In genomic region chrX:24694825-24695224, GRCh38 we compare ENCODE assay signal across 10 cellular contexts. TPM values are rescaled to one million over a fixed set of nuclear protein-coding genes. Genes with fewer than 3 reads are reported as not detected.
DNase-seq lines count a peak whose midpoint lies in the region; ATAC-seq, FAIRE-seq and TF ChIP-seq lines count a peak whose summit lies in the region.
"Had no signal": no experiment of that assay in that cellular context is flagged by ENCODE, and none has a peak within 500 bp of the region (broad histone marks: within the 10 kb centered on the region; RNA-seq: fewer than 3 reads in every experiment).

No MANE protein-coding gene starts in this region.

- no peaks in the 10 kb centered on the region for H3K9me3 Mint-ChIP-seq in stimulated activated naive CD8-positive, alpha-beta T cell treated with anti-CD3 and anti-CD28 coated beads, Interleukin-15, Interleukin-2, amounts not matched to agents 100 ng/mL and 50 ng/mL, for 24 hours

- FAIRE-seq in kidney (lab: Jason Lieb, UNC), result no peak

- no peak for ATAC-seq in stimulated activated naive CD8-positive, alpha-beta T cell treated with anti-CD3 and anti-CD28 coated beads, Interleukin-15, Interleukin-2, amounts not matched to agents 100 U/mL and 50 U/mL, for 24 hours
- ATAC-seq in T-helper 17 cell (no peak), GM18858 (IDR thresholded peaks at IDR 0.05; ENCODE audit: unreplicated experiment) (no peak), GM18867 (IDR thresholded peaks at IDR 0.05; ENCODE audit: unreplicated experiment) (no peak)

- peak overlapping the region in 1 of 2 donors; percentile 51 for H3K9ac ChIP-seq in kidney (ENCODE audit: low read length in 2 of 2)

- H3K4me3 Mint-ChIP-seq in stimulated activated naive CD8-positive, alpha-beta T cell treated with anti-CD3 and anti-CD28 coated beads, Interleukin-15, Interleukin-2, amounts not matched to agents 100 ng/mL and 50 ng/mL, for 24 hours, result peak overlapping the region; percentile 90
- peak overlapping the region; percentile 91 for H3K4me3 Mint-ChIP-seq in T-helper 17 cell

- no peak for DNase-seq in stimulated activated naive CD8-positive, alpha-beta T cell treated with anti-CD3 and anti-CD28 coated beads, Interleukin-15, Interleukin-2, amounts not matched to agents 100 U/mL and 50 U/mL, for 24 hours
- DNase-seq in T-helper 17 cell (no peak), fibroblast of the aortic adventitia (ENCODE audit: low read depth) (peak; percentile 4), CD1c-positive myeloid dendritic cell (ENCODE audit: extremely low spot score) (no peak), kidney (no peak)

- H3K4me1 ChIP-seq in kidney (ENCODE audit: control insufficient read depth in 1 of 2, insufficient read depth in 1 of 2, low read depth in 1 of 2, low read length in 2 of 2), result no peaks in the 10 kb centered on the region
- H3K4me1 ChIP-seq: prostate gland had no signal

- TF ChIP-seq CTCF in fibroblast of the aortic adventitia (IDR thresholded peaks at IDR 0.05; ENCODE audit: insufficient read depth, low read length) (no peak), kidney (IDR thresholded peaks at IDR 0.05; ENCODE audit: borderline replicate concordance, extremely low read depth, insufficient read depth) (no peak)

- H3K4me3 ChIP-seq in fibroblast of the aortic adventitia (ENCODE audit: low read depth, low read length) (peak overlapping the region; percentile 74), kidney (ENCODE audit: low read length in 2 of 2) (no peak overlapping the region)

- no peaks in the 10 kb centered on the region for H3K36me3 ChIP-seq in kidney (ENCODE audit: control insufficient read depth in 1 of 2, insufficient read depth in 2 of 2, low read length in 2 of 2)
- H3K36me3 ChIP-seq: prostate gland had no signal

- no peak overlapping the region for H3K27ac ChIP-seq in kidney (ENCODE audit: low read depth in 2 of 2, low read length in 2 of 2)
- H3K27ac ChIP-seq: epithelial cell of prostate had no signal

- intact Hi-C loops in kidney (cut with DNase I), result no loop called here

- H3K9me3 ChIP-seq in T-helper 17 cell (ENCODE audit: control insufficient read depth, low read length, poor library complexity, severe bottlenecking) (no peaks in the 10 kb centered on the region), kidney (ENCODE audit: control insufficient read depth in 1 of 2, low read length in 2 of 2) (no peaks in the 10 kb centered on the region)
- H3K9me3 ChIP-seq: prostate gland had no signal

- H3K27me3 Mint-ChIP-seq in stimulated activated naive CD8-positive, alpha-beta T cell treated with anti-CD3 and anti-CD28 coated beads, Interleukin-15, Interleukin-2, amounts not matched to agents 100 ng/mL and 50 ng/mL, for 24 hours, result no peaks in the 10 kb centered on the region
- H3K27me3 Mint-ChIP-seq in T-helper 17 cell, result no peaks in the 10 kb centered on the region

- peaks cover 28% of the 10 kb centered on the region for H3K4me1 Mint-ChIP-seq in stimulated activated naive CD8-positive, alpha-beta T cell treated with anti-CD3 and anti-CD28 coated beads, Interleukin-15, Interleukin-2, amounts not matched to agents 100 ng/mL and 50 ng/mL, for 24 hours (ENCODE audit: low read depth)
- peaks cover 6% of the 10 kb centered on the region for H3K4me1 Mint-ChIP-seq in T-helper 17 cell

- H3K36me3 Mint-ChIP-seq in stimulated activated naive CD8-positive, alpha-beta T cell treated with anti-CD3 and anti-CD28 coated beads, Interleukin-15, Interleukin-2, amounts not matched to agents 100 ng/mL and 50 ng/mL, for 24 hours (ENCODE audit: low read depth), result peaks cover 22% of the 10 kb centered on the region
- H3K36me3 Mint-ChIP-seq in T-helper 17 cell (ENCODE audit: low read depth), result no peaks in the 10 kb centered on the region

- H3K27ac Mint-ChIP-seq in stimulated activated naive CD8-positive, alpha-beta T cell treated with anti-CD3 and anti-CD28 coated beads, Interleukin-15, Interleukin-2, amounts not matched to agents 100 ng/mL and 50 ng/mL, for 24 hours, result peak overlapping the region; percentile 72
- no peak overlapping the region for H3K27ac Mint-ChIP-seq in T-helper 17 cell

RNA-seq across cellular contexts. Expression of gene POLA1, which starts 1.1 kb away (rescaled TPM):
- total RNA-seq in T-helper 17 cell, result 1 to 10 TPM; 7.7 to 8.7 TPM
- 9.2 and 24.9 TPM in 2 replicates for total RNA-seq in fibroblast of the aortic adventitia (ENCODE audit: low replicate concordance)
- total RNA-seq in kidney, result 9.7 TPM
- 2.2 TPM for polyA plus RNA-seq in kidney (ENCODE audit: insufficient read depth, low read depth, low replicate concordance)

RNA-seq across cellular contexts. Expression of gene PCYT1B, which starts 47.7 kb away (rescaled TPM):
- 1 to 10 TPM in 1 of 2 donors, under 1 TPM in 1; 0.07 to 8.5 TPM for total RNA-seq in T-helper 17 cell
- total RNA-seq in fibroblast of the aortic adventitia (ENCODE audit: low replicate concordance), result 0.27 and 0.74 TPM in 2 replicates
- total RNA-seq in kidney, result 0.13 TPM
- 0.26 TPM for polyA plus RNA-seq in kidney (ENCODE audit: insufficient read depth, low read depth, low replicate concordance)
